8 cellular contexts compared by ENCODE assay signal in the genomic region with DNA sequence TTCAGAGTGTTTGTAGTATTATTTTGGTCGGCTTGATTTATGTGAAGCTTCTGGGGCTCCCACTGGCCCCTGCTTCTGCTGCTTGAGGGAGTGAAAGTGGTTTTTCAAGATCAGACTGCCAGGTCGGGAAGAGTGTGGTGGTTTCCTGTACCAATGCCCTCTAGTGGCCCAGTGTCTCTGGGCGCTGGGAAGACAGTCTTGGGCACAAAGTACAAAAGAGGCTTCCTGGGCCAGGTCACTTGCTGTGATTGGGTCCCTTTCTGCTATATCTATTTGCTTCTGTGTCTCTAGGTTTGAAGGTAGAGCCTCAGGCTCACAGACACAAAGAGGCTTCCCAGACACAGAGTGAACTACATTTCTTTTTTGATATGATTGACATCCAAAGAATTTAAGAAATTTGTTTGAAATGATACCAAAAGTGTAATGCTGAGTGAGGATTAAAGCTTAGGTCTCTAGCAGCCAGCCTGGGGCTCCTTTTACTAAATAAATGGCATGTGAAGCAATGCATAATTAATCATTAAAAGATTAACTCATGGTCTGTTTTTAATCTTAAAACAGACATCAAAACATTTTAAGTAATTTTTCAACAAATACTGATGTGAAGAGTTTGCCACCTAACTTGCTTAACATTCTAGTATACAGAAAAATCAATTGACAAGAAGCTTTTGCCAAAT. TPM values are rescaled to one million over a fixed set of nuclear protein-coding genes. Genes with fewer than 3 reads are reported as not detected.
DNase-seq lines count a peak whose midpoint lies in the region; ATAC-seq and TF ChIP-seq lines count a peak whose summit lies in the region.

No MANE protein-coding gene starts in this region.

- peak; percentile 25 for TF ChIP-seq CTCF in HL-60 (IDR thresholded peaks at IDR 0.05; ENCODE audit: insufficient read depth, low read length)
- TF ChIP-seq CTCF in thoracic aorta (IDR thresholded peaks at IDR 0.05) = peak; percentile 9

- no peaks in the 10 kb centered on the region for H3K36me3 ChIP-seq in thoracic aorta

- no peaks in the 10 kb centered on the region for H3K4me1 ChIP-seq in thoracic aorta (ENCODE audit: control insufficient read depth in 1 of 2, low read depth in 2 of 2)

- peak; percentile 90 for ATAC-seq in GM21526 (IDR thresholded peaks at IDR 0.05; ENCODE audit: low FRiP score, unreplicated experiment)
- no peak for ATAC-seq in thoracic aorta (ENCODE audit: insufficient number of reproducible peaks, low FRiP score, low read depth)

- peaks cover 2% of the 10 kb centered on the region for H3K27me3 ChIP-seq in HL-60 (ENCODE audit: insufficient read depth, poor library complexity, severe bottlenecking)
- H3K27me3 ChIP-seq in thoracic aorta (replicated peaks; ENCODE audit: insufficient read depth) = no peaks in the 10 kb centered on the region

- no peak overlapping the region for H3K4me3 ChIP-seq in HL-60 (replicated peaks; ENCODE audit: insufficient read depth, low read length)
- H3K4me3 ChIP-seq in thoracic aorta = no peak overlapping the region

- no peaks in the 10 kb centered on the region for H3K9me3 ChIP-seq in thoracic aorta

- H3K27ac ChIP-seq in HL-60 (replicated peaks) (no peak overlapping the region), thoracic aorta (no peak overlapping the region)

- DNase-seq in NOMO-1 (lab: John Stamatoyannopoulos, UW; ENCODE audit: unreplicated experiment in 2 of 2) (peak; percentile 21 to 23), NOMO-1 treated with dmso at 0.1 percent for 144 hours (lab: John Stamatoyannopoulos, UW; ENCODE audit: unreplicated experiment) (no peak), HL-60 (ENCODE audit: low read depth in 1 of 2, low spot score in 1 of 2) (peak in 1 of 2 experiments; percentile 2), iPS-NIHi7 (ENCODE audit: extremely low spot score) (peak; percentile 68), thoracic aorta (ENCODE audit: low spot score) (no peak), superior temporal gyrus (ENCODE audit: extremely low spot score) (no peak)
- DNase-seq in activated CD4-positive, alpha-beta T cell treated with anti-CD3 and anti-CD28 coated beads, Interleukin-2, amount 50 U/mL, for 1 hour = peak; percentile 2

RNA-seq across cellular contexts. Expression of gene ABCB1, which starts 36.3 kb away (rescaled TPM):
- total RNA-seq in thoracic aorta = 10 to 100 TPM in 1 of 2 donors, 1 to 10 TPM in 1; 1.4 to 10.6 TPM

Comparison
In these comparisons a context has a peak if more than half of its experiments do, and no peak if none do; other contexts are left out.
1. DNase-seq: peak in NOMO-1 (2 of 2), activated CD4-positive, alpha-beta T cell treated with anti-CD3 and anti-CD28 coated beads, Interleukin-2, amount 50 U/mL, for 1 hour (single experiment) and iPS-NIHi7 (single experiment); none in NOMO-1 treated with dmso at 0.1 percent for 144 hours (single experiment), thoracic aorta (single experiment) and superior temporal gyrus (single experiment).